ENCODE assay signal across 36 cellular contexts in the genomic region with DNA sequence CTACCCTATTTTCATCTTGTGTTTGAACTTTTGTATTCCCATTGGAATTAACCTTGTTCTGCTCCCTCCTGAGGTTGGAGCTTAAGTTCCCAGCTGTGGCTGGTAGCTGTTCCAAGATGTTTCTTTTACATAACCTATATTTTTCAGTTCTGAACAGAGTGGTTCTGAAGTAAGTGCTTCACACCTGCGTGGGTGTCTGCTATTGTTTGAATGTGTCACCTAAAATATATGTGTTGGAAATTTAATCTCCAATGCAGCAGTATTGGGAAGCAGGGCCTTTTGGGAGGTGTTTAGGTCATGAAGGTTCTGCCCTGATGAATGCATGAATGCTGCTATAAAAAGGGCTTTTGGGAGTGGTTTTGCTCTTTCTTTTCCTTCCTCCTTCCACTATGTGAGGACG.
"Had no signal": no experiment of that assay in that cellular context is flagged by ENCODE, and none has a peak within 500 bp of the region (broad histone marks: within the 10 kb centered on the region; RNA-seq: fewer than 3 reads in every experiment).

No MANE protein-coding gene starts in this region.

- H3K27me3 ChIP-seq: adrenal gland, body of pancreas, breast epithelium, esophagus muscularis mucosa, foreskin keratinocyte, gastrocnemius medialis, heart left ventricle had no signal

- FAIRE-seq: colon had no signal

- H3K4me3 ChIP-seq: adrenal gland, body of pancreas, breast epithelium, esophagus muscularis mucosa, gastrocnemius medialis, heart left ventricle had no signal

- H3K9me3 Mint-ChIP-seq: activated B cell treated with CpG ODN at 0.5 μM for 24 hours; activated naive CD4-positive, alpha-beta T cell treated with anti-CD3 and anti-CD28 coated beads, Interleukin-2, amount 50 U/mL, for 24 hours; activated naive CD8-positive, alpha-beta T cell treated with anti-CD3 and anti-CD28 coated beads for 36 hours; activated naive CD8-positive, alpha-beta T cell treated with anti-CD3 and anti-CD28 coated beads, Interleukin-2, amount 50 U/mL, for 24 hours; activated T-helper 17 cell treated with anti-CD3 and anti-CD28 coated beads, Interleukin-2, amount 50 U/mL, for 72 hours; effector memory CD8-positive, alpha-beta T cell had no signal

- H3K36me3 Mint-ChIP-seq: activated naive CD4-positive, alpha-beta T cell treated with anti-CD3 and anti-CD28 coated beads, Interleukin-2, amount 50 U/mL, for 24 hours; activated naive CD8-positive, alpha-beta T cell treated with anti-CD3 and anti-CD28 coated beads for 36 hours had no signal

- H3K36me3 ChIP-seq: adrenal gland, breast epithelium, esophagus muscularis mucosa, gastrocnemius medialis, heart left ventricle, WERI-Rb-1 had no signal

- H3K4me1 Mint-ChIP-seq: activated B cell treated with CpG ODN at 0.5 μM for 24 hours; activated naive CD4-positive, alpha-beta T cell treated with anti-CD3 and anti-CD28 coated beads, Interleukin-2, amount 50 U/mL, for 24 hours; activated naive CD8-positive, alpha-beta T cell treated with anti-CD3 and anti-CD28 coated beads for 36 hours; activated naive CD8-positive, alpha-beta T cell treated with anti-CD3 and anti-CD28 coated beads, Interleukin-2, amount 50 U/mL, for 24 hours; activated T-helper 17 cell treated with anti-CD3 and anti-CD28 coated beads, Interleukin-2, amount 50 U/mL, for 72 hours; T-helper 17 cell had no signal

- H3K9me3 ChIP-seq: adrenal gland, body of pancreas, breast epithelium, gastrocnemius medialis had no signal

- H3K4me3 Mint-ChIP-seq: activated B cell treated with CpG ODN at 0.5 μM for 24 hours; activated CD8-positive, alpha-beta T cell treated with anti-CD3 and anti-CD28 coated beads for 36 hours; activated naive CD4-positive, alpha-beta T cell treated with anti-CD3 and anti-CD28 coated beads for 36 hours; activated naive CD4-positive, alpha-beta T cell treated with anti-CD3 and anti-CD28 coated beads, Interleukin-2, amount 50 U/mL, for 24 hours; activated naive CD8-positive, alpha-beta T cell treated with anti-CD3 and anti-CD28 coated beads for 36 hours; activated naive CD8-positive, alpha-beta T cell treated with anti-CD3 and anti-CD28 coated beads, Interleukin-2, amount 50 U/mL, for 24 hours; activated T-cell treated with anti-CD3 and anti-CD28 coated beads, Interleukin-2, amount 50 U/mL, for 4 hours; activated T-helper 17 cell treated with anti-CD3 and anti-CD28 coated beads, Interleukin-2, amount 50 U/mL, for 72 hours; effector memory CD8-positive, alpha-beta T cell; T-helper 17 cell; T-helper 2 cell treated with Interferon-gamma antibody and Interleukin-4, amounts not matched to agents 5 μg/mL and 100 μg/mL, for 36 hours had no signal

- DNase-seq: activated B cell treated with CpG ODN at 0.5 μM for 24 hours; activated CD4-positive, alpha-beta T cell treated with anti-CD3 and anti-CD28 coated beads for 48 hours; activated CD4-positive, alpha-beta T cell treated with anti-CD3 and anti-CD28 coated beads, Interleukin-2, amount 50 U/mL, for 1 hour; activated CD4-positive, alpha-beta T cell treated with anti-CD3 and anti-CD28 coated beads, Interleukin-2, amount 50 U/mL, for 48 hours; activated CD8-positive, alpha-beta memory T cell treated with anti-CD3 and anti-CD28 coated beads for 24 hours; activated CD8-positive, alpha-beta T cell treated with anti-CD3 and anti-CD28 coated beads for 36 hours; activated effector memory CD4-positive, alpha-beta T cell treated with Interleukin-2 at 50 U/mL for 16 hours; activated gamma-delta T cell treated with Interleukin-2 at 50 U/mL for 16 hours; activated naive CD4-positive, alpha-beta T cell treated with anti-CD3 and anti-CD28 coated beads for 36 hours; activated naive CD8-positive, alpha-beta T cell treated with anti-CD3 and anti-CD28 coated beads for 36 hours; activated naive CD8-positive, alpha-beta T cell treated with anti-CD3 and anti-CD28 coated beads, Interleukin-2, amount 50 U/mL, for 24 hours; activated T-cell treated with anti-CD3 and anti-CD28 coated beads, Interleukin-2, amount 50 U/mL, for 4 hours; adrenal gland; amygdala; aorta; body of pancreas; cortex of kidney; dermis blood vessel endothelial cell; effector CD4-positive, alpha-beta T cell; effector memory CD8-positive, alpha-beta T cell; erythroblast; foreskin keratinocyte; gastrocnemius medialis; glutamatergic neuron; heart left ventricle; T-helper 1 cell; T-helper 17 cell; T1000; WERI-Rb-1 had no signal

- H3K27ac ChIP-seq: adrenal gland, body of pancreas, breast epithelium, esophagus muscularis mucosa, foreskin keratinocyte, gastrocnemius medialis, heart left ventricle, WERI-Rb-1 had no signal

- H3K4me1 ChIP-seq: adrenal gland, body of pancreas, breast epithelium, gastrocnemius medialis had no signal

- ATAC-seq: activated CD4-positive, CD25-positive, alpha-beta regulatory T cell treated with anti-CD3 and anti-CD28 coated beads, Interleukin-2, amount 50 U/mL, for 24 hours; activated CD8-positive, alpha-beta T cell treated with anti-CD3 and anti-CD28 coated beads for 36 hours; activated naive CD8-positive, alpha-beta T cell treated with anti-CD3 and anti-CD28 coated beads, Interleukin-2, amount 50 U/mL, for 24 hours; activated T-cell treated with anti-CD3 and anti-CD28 coated beads, Interleukin-2, amount 50 U/mL, for 4 hours; activated T-helper 17 cell treated with anti-CD3 and anti-CD28 coated beads, Interleukin-2, amount 50 U/mL, for 72 hours; body of pancreas; effector memory CD8-positive, alpha-beta T cell; foreskin keratinocyte; gastrocnemius medialis; heart left ventricle; T-helper 17 cell had no signal

- H3K27ac Mint-ChIP-seq: activated B cell treated with CpG ODN at 0.5 μM for 24 hours; activated CD8-positive, alpha-beta T cell treated with anti-CD3 and anti-CD28 coated beads for 36 hours; activated naive CD4-positive, alpha-beta T cell treated with anti-CD3 and anti-CD28 coated beads for 36 hours; activated naive CD4-positive, alpha-beta T cell treated with anti-CD3 and anti-CD28 coated beads, Interleukin-2, amount 50 U/mL, for 24 hours; activated naive CD8-positive, alpha-beta T cell treated with anti-CD3 and anti-CD28 coated beads for 36 hours; activated naive CD8-positive, alpha-beta T cell treated with anti-CD3 and anti-CD28 coated beads, Interleukin-2, amount 50 U/mL, for 24 hours; activated T-helper 17 cell treated with anti-CD3 and anti-CD28 coated beads, Interleukin-2, amount 50 U/mL, for 72 hours; effector memory CD8-positive, alpha-beta T cell; T-helper 17 cell; T-helper 2 cell treated with Interferon-gamma antibody and Interleukin-4, amounts not matched to agents 5 μg/mL and 100 μg/mL, for 36 hours had no signal
